13 cellular contexts compared by ENCODE assay signal in the genomic region with DNA sequence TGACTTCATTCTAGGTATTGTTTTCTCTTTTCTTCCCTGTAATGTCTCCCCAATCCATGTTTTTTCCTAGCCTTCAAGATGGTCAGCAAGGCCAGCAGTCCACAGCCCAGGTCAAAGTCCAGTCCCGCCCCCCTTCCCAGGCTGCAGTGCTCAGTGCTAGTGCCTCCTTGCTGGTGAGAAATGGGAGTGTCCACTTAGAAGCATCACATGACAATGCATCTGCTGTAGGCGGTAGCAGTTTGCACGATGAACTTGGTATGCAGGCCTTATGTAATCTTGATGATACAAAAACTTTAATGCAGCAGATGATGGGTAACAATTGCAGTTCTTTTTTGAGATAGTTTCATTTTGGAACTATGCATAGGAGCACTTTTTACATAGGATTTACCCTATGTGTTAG.
DNase-seq lines count a peak whose midpoint lies in the region; ATAC-seq, FAIRE-seq and TF ChIP-seq lines count a peak whose summit lies in the region.
"Had no signal": no experiment of that assay in that cellular context is flagged by ENCODE, and none has a peak within 500 bp of the region (broad histone marks: within the 10 kb centered on the region; RNA-seq: fewer than 3 reads in every experiment).

No MANE protein-coding gene starts in this region.

- 96% methylated on average over 3 of the region's 3 CpGs for WGBS in HepG2 (ENCODE audit: low lambda C conversion rate)

- H3K9me3 Mint-ChIP-seq in activated T-helper 17 cell treated with anti-CD3 and anti-CD28 coated beads, Interleukin-2, amount 50 U/mL, for 72 hours: no peaks in the 10 kb centered on the region
- no peaks in the 10 kb centered on the region for H3K9me3 Mint-ChIP-seq in activated CD8-positive, alpha-beta T cell treated with anti-CD3 and anti-CD28 coated beads, Interleukin-2, amount 10 ng/mL, durations not matched to agents 7 days and 5 days (ENCODE audit: insufficient read depth)
- H3K9me3 Mint-ChIP-seq: activated B cell treated with CpG ODN at 0.5 μM for 24 hours had no signal

- peak overlapping the region; percentile 27 for H3K4me3 Mint-ChIP-seq in activated T-helper 17 cell treated with anti-CD3 and anti-CD28 coated beads, Interleukin-2, amount 50 U/mL, for 72 hours
- H3K4me3 Mint-ChIP-seq in activated CD8-positive, alpha-beta T cell treated with anti-CD3 and anti-CD28 coated beads, Interleukin-2, amount 10 ng/mL, durations not matched to agents 7 days and 5 days: no peak overlapping the region
- H3K4me3 Mint-ChIP-seq: activated B cell treated with CpG ODN at 0.5 μM for 24 hours had no signal

- intact Hi-C loops in HepG2 (cut with micrococcal nuclease; ENCODE audit: unreplicated experiment): no loop called here

- no TSS peak for BruUV-seq in HepG2 (replicated peaks; lab: Mats Ljungman, UMichigan)

- peaks cover 10% of the 10 kb centered on the region for H3K4me1 Mint-ChIP-seq in activated T-helper 17 cell treated with anti-CD3 and anti-CD28 coated beads, Interleukin-2, amount 50 U/mL, for 72 hours
- peaks cover 36% of the 10 kb centered on the region for H3K4me1 Mint-ChIP-seq in activated CD8-positive, alpha-beta T cell treated with anti-CD3 and anti-CD28 coated beads, Interleukin-2, amount 10 ng/mL, durations not matched to agents 7 days and 5 days (ENCODE audit: low read depth)

- TF ChIP-seq POLR2A in HepG2 (IDR thresholded peaks at IDR 0.05; ENCODE audit: insufficient read depth in 1 of 2, low read depth in 2 of 2, low read length in 2 of 2): no peak

- H3K36me3 ChIP-seq in HepG2 (replicated peaks in 1 of 2; ENCODE audit: control insufficient read depth in 1 of 2, insufficient read depth in 2 of 2, low read length in 2 of 2): peaks cover 0 to 2% of the 10 kb centered on the region in 2 experiments; a peak in 3 of 5 replicates

- no peak for TF ChIP-seq CTCF in HepG2 (CRISPR knock-in tag; IDR thresholded peaks at IDR 0.05)

- no peak for TF ChIP-seq EP300 in HepG2 (IDR thresholded peaks at IDR 0.05; ENCODE audit: low read depth in 2 of 2, low read length in 2 of 2)
- no peak for TF ChIP-seq EP300 in HepG2 (CRISPR knock-in tag; IDR thresholded peaks at IDR 0.05; ENCODE audit: borderline replicate concordance)

- H3K9ac ChIP-seq in HepG2 (ENCODE audit: insufficient read depth, low read depth, low read length): no peak overlapping the region

- no peaks in the 10 kb centered on the region for H4K20me1 ChIP-seq in HepG2 (ENCODE audit: insufficient read depth, low read length)

- peak overlapping the region; percentile 1 for H3K27ac Mint-ChIP-seq in activated T-helper 17 cell treated with anti-CD3 and anti-CD28 coated beads, Interleukin-2, amount 50 U/mL, for 72 hours
- H3K27ac Mint-ChIP-seq in activated CD8-positive, alpha-beta T cell treated with anti-CD3 and anti-CD28 coated beads, Interleukin-2, amount 10 ng/mL, durations not matched to agents 7 days and 5 days: no peak overlapping the region
- H3K27ac Mint-ChIP-seq: activated B cell treated with CpG ODN at 0.5 μM for 24 hours had no signal

- TF ChIP-seq RAD21 in HepG2 (CRISPR knock-in tag; IDR thresholded peaks at IDR 0.05): no peak

- no peaks in the 10 kb centered on the region for H3K27me3 ChIP-seq in HepG2 (ENCODE audit: control insufficient read depth in 1 of 2, insufficient read depth in 2 of 2, low read length in 2 of 2)

- no peak overlapping the region for H3K4me2 ChIP-seq in HepG2 (ENCODE audit: low read depth, low read length)

- no peaks in the 10 kb centered on the region for H3K79me2 ChIP-seq in HepG2 (ENCODE audit: insufficient read depth, low read length)

- CTCF ChIA-PET in HepG2 (lab: Yijun Ruan, JAX; ENCODE audit: low intra/inter-chr PET ratio, low total read pairs): no interaction called here
- CTCF ChIA-PET in activated CD8-positive, alpha-beta T cell treated with anti-CD3 and anti-CD28 coated beads, Interleukin-2, amount 10 ng/mL, durations not matched to agents 7 days and 5 days (lab: Charles Lee): no interaction called here

- POLR2A ChIA-PET in HepG2 (lab: Yijun Ruan, JAX): no interaction called here
- POLR2A ChIA-PET in activated CD8-positive, alpha-beta T cell treated with anti-CD3 and anti-CD28 coated beads, Interleukin-2, amount 10 ng/mL, durations not matched to agents 7 days and 5 days (lab: Charles Lee): no interaction called here

- in situ Hi-C loops in HepG2 (cut with HindIII; ENCODE audit: extremely low pct_ligation_motif_present, low pct_unique_long_range_greater_than_20kb): no loop called here

- H3K9me3 ChIP-seq in HepG2 (ENCODE audit: low read length): no peaks in the 10 kb centered on the region

- peaks cover 32% of the 10 kb centered on the region for H3K36me3 Mint-ChIP-seq in activated T-helper 17 cell treated with anti-CD3 and anti-CD28 coated beads, Interleukin-2, amount 50 U/mL, for 72 hours (ENCODE audit: low read depth)
- H3K36me3 Mint-ChIP-seq in activated CD8-positive, alpha-beta T cell treated with anti-CD3 and anti-CD28 coated beads, Interleukin-2, amount 10 ng/mL, durations not matched to agents 7 days and 5 days (ENCODE audit: low read depth): peaks cover 25% of the 10 kb centered on the region

- no peak overlapping the region for H2AFZ ChIP-seq in HepG2 (ENCODE audit: low read length)

- H3K27me3 Mint-ChIP-seq in activated T-helper 17 cell treated with anti-CD3 and anti-CD28 coated beads, Interleukin-2, amount 50 U/mL, for 72 hours: no peaks in the 10 kb centered on the region
- no peaks in the 10 kb centered on the region for H3K27me3 Mint-ChIP-seq in activated CD8-positive, alpha-beta T cell treated with anti-CD3 and anti-CD28 coated beads, Interleukin-2, amount 10 ng/mL, durations not matched to agents 7 days and 5 days (ENCODE audit: low read depth)
- H3K27me3 Mint-ChIP-seq: activated B cell treated with CpG ODN at 0.5 μM for 24 hours had no signal

- DNase-seq in DMS53 (lab: John Stamatoyannopoulos, UW): peak; percentile 52
- DNase-seq in DMS53 treated with DMSO at 0.1 percent for 48 hours (lab: John Stamatoyannopoulos, UW; ENCODE audit: unreplicated experiment): no peak
- peak; percentile 8 for DNase-seq in HuH-7.5 (ENCODE audit: low spot score)
- DNase-seq in HepG2 (ENCODE audit: low spot score): peak; percentile 22
- no peak for DNase-seq in activated CD8-positive, alpha-beta T cell treated with anti-CD3 and anti-CD28 coated beads, Interleukin-2, amount 10 ng/mL, durations not matched to agents 7 days and 5 days
- DNase-seq in activated CD4-positive, CD25-positive, alpha-beta regulatory T cell treated with anti-CD3 and anti-CD28 coated beads, Interleukin-2, amount 50 U/mL, for 72 hours: no peak
- DNase-seq: activated B cell treated with CpG ODN at 0.5 μM for 24 hours; amygdala; HCEC 1CT; stimulated activated naive CD4-positive, alpha-beta T cell treated with Interleukin-2 at 50 U/mL for 16 hours had no signal

- no peak overlapping the region for H3K27ac ChIP-seq in HepG2 (ENCODE audit: extremely low read length, insufficient read depth, low read length)
- H3K27ac ChIP-seq: 22Rv1 had no signal

- H3K4me1 ChIP-seq in HepG2 (ENCODE audit: insufficient read depth, low read length): peaks cover 10% of the 10 kb centered on the region

- no peak for FAIRE-seq in HepG2 (lab: Jason Lieb, UNC)

- peak; percentile 24 for ATAC-seq in activated T-helper 17 cell treated with anti-CD3 and anti-CD28 coated beads, Interleukin-2, amount 50 U/mL, for 72 hours (replicated peaks)
- ATAC-seq in HepG2 (no peak), HG02970 (IDR thresholded peaks at IDR 0.05; ENCODE audit: low FRiP score, unreplicated experiment) (no peak)
- no peak for ATAC-seq in activated CD8-positive, alpha-beta T cell treated with anti-CD3 and anti-CD28 coated beads, Interleukin-2, amount 10 ng/mL, durations not matched to agents 7 days and 5 days

- no peak overlapping the region for H3K4me3 ChIP-seq in HepG2 (replicated peaks in 1 of 3; ENCODE audit: insufficient read depth in 1 of 3, low read depth in 2 of 3, low read length in 3 of 3)

TF ChIP-seq in HepG2, 621 proteins besides CTCF, POLR2A, EP300 and RAD21 (continues in another document):
- TF ChIP-seq, protein P1, sequence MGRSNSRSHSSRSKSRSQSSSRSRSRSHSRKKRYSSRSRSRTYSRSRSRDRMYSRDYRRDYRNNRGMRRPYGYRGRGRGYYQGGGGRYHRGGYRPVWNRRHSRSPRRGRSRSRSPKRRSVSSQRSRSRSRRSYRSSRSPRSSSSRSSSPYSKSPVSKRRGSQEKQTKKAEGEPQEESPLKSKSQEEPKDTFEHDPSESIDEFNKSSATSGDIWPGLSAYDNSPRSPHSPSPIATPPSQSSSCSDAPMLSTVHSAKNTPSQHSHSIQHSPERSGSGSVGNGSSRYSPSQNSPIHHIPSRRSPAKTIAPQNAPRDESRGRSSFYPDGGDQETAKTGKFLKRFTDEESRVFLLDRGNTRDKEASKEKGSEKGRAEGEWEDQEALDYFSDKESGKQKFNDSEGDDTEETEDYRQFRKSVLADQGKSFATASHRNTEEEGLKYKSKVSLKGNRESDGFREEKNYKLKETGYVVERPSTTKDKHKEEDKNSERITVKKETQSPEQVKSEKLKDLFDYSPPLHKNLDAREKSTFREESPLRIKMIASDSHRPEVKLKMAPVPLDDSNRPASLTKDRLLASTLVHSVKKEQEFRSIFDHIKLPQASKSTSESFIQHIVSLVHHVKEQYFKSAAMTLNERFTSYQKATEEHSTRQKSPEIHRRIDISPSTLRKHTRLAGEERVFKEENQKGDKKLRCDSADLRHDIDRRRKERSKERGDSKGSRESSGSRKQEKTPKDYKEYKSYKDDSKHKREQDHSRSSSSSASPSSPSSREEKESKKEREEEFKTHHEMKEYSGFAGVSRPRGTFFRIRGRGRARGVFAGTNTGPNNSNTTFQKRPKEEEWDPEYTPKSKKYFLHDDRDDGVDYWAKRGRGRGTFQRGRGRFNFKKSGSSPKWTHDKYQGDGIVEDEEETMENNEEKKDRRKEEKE (IDR thresholded peaks at IDR 0.05): no peak
- TF ChIP-seq ZNF644 (CRISPR knock-in tag; IDR thresholded peaks at IDR 0.05; ENCODE audit: low read depth) (0 out of 2 replicates have a peak, but pooled peaks have one; percentile 47), MYC (CRISPR knock-in tag; IDR thresholded peaks at IDR 0.05; ENCODE audit: borderline replicate concordance) (no peak), HNF4G (IDR thresholded peaks at IDR 0.05; ENCODE audit: borderline replicate concordance, low read depth, low read length) (peak; percentile 54; the same call in 1 of the 2 replicates), HNF4G (CRISPR knock-in tag; IDR thresholded peaks at IDR 0.05; ENCODE audit: borderline replicate concordance, low read depth) (no peak), POGZ (CRISPR knock-in tag; IDR thresholded peaks at IDR 0.05) (peak; percentile 70)

Comparison
In these comparisons a context has a peak if more than half of its experiments do, and no peak if none do; other contexts are left out.
1. DNase-seq: peak in DMS53 (single experiment), HuH-7.5 (single experiment) and HepG2 (single experiment); none in DMS53 treated with DMSO at 0.1 percent for 48 hours (single experiment), activated CD8-positive, alpha-beta T cell treated with anti-CD3 and anti-CD28 coated beads, Interleukin-2, amount 10 ng/mL, durations not matched to agents 7 days and 5 days (single experiment) and activated CD4-positive, CD25-positive, alpha-beta regulatory T cell treated with anti-CD3 and anti-CD28 coated beads, Interleukin-2, amount 50 U/mL, for 72 hours (single experiment).